In genomic region chr14:73651005-73651404, GRCh38 we compare ENCODE assay signal across 36 cellular contexts. TPM values are rescaled to one million over a fixed set of nuclear protein-coding genes. Genes with fewer than 3 reads are reported as not detected.
"Had no signal": no experiment of that assay in that cellular context is flagged by ENCODE, and none has a peak within 500 bp of the region (broad histone marks: within the 10 kb centered on the region; RNA-seq: fewer than 3 reads in every experiment).

No MANE protein-coding gene starts in this region.

- H3K4me1 ChIP-seq: neural progenitor cell, parathyroid adenoma, psoas muscle, thyroid gland, uterus had no signal

- H3K27me3 Mint-ChIP-seq: naive B cell; naive thymus-derived CD8-positive, alpha-beta T cell; natural killer cell treated with Interleukin-12 subunit alpha and Interleukin-12 subunit beta and Interleukin-15 and Interleukin-18, amount 100 ng/mL, for 72 hours; progenitor cell of endocrine pancreas; stimulated activated memory B cell treated with anti-CD40 and anti-IgM and Interleukin-4, amounts not matched to agents 10 μg/mL and 1 μg/mL and 100 μg/mL, for 72 hours; stimulated activated naive CD8-positive, alpha-beta T cell treated with anti-CD3 and anti-CD28 coated beads, Interleukin-15, Interleukin-2, amounts not matched to agents 100 ng/mL and 50 ng/mL, for 24 hours had no signal

- H3K36me3 ChIP-seq: neural progenitor cell, ovary, thyroid gland, uterus had no signal

- H3K4me3 ChIP-seq: neural progenitor cell, ovary, psoas muscle, skin epidermis, smooth muscle cell, spleen, stomach, thoracic aorta, thyroid gland, tibial nerve, upper lobe of left lung, uterus had no signal

- H3K9me3 Mint-ChIP-seq: naive B cell; naive thymus-derived CD8-positive, alpha-beta T cell; natural killer cell treated with Interleukin-12 subunit alpha and Interleukin-12 subunit beta and Interleukin-15 and Interleukin-18, amount 100 ng/mL, for 72 hours; nephron progenitor cell; neural progenitor cell; stimulated activated memory B cell treated with anti-CD40 and anti-IgM and Interleukin-4, amounts not matched to agents 10 μg/mL and 1 μg/mL and 100 μg/mL, for 72 hours; stimulated activated naive CD8-positive, alpha-beta T cell treated with anti-CD3 and anti-CD28 coated beads, Interleukin-15, Interleukin-2, amounts not matched to agents 100 ng/mL and 50 ng/mL, for 24 hours had no signal

- H3K9me3 ChIP-seq: ovary, psoas muscle, spleen, stomach, thoracic aorta, thyroid gland, tibial nerve, upper lobe of left lung, uterus had no signal

- H3K27ac ChIP-seq: neural progenitor cell, ovary, parathyroid adenoma, psoas muscle, skin epidermis, spleen, stomach, thoracic aorta, thyroid gland, tibial nerve, upper lobe of left lung, uterus had no signal

- H3K36me3 Mint-ChIP-seq: naive B cell; natural killer cell treated with Interleukin-12 subunit alpha and Interleukin-12 subunit beta and Interleukin-15 and Interleukin-18, amount 100 ng/mL, for 72 hours had no signal

- H3K27ac Mint-ChIP-seq: naive B cell; natural killer cell treated with Interleukin-12 subunit alpha and Interleukin-12 subunit beta and Interleukin-15 and Interleukin-18, amount 100 ng/mL, for 72 hours; nephron progenitor cell; neural progenitor cell; progenitor cell of endocrine pancreas; stimulated activated memory B cell treated with anti-CD40 and anti-IgM and Interleukin-4, amounts not matched to agents 10 μg/mL and 1 μg/mL and 100 μg/mL, for 72 hours; stimulated activated naive CD8-positive, alpha-beta T cell treated with anti-CD3 and anti-CD28 coated beads, Interleukin-15, Interleukin-2, amounts not matched to agents 100 ng/mL and 50 ng/mL, for 24 hours had no signal

- DNase-seq: naive B cell; naive thymus-derived CD8-positive, alpha-beta T cell; nephron progenitor cell; occipital lobe; ovary; posterior cingulate gyrus; psoas muscle; right cardiac atrium; spleen; stimulated activated CD4-positive, alpha-beta T cell treated with anti-CD3 and anti-CD28 coated beads, Interleukin-12 subunit alpha, Interleukin-12 subunit beta, amount 100 ng/mL, for 4 hours; stimulated activated CD4-positive, alpha-beta T cell treated with anti-CD3 and anti-CD28 coated beads, Interleukin-1b, Interleukin-23, amount 100 ng/mL, for 48 hours; stimulated activated CD4-positive, alpha-beta T cell treated with anti-CD3 and anti-CD28 coated beads, Interleukin-4, amount 100 ng/mL, for 1 hour; stimulated activated CD4-positive, alpha-beta T cell treated with anti-CD3 and anti-CD28 coated beads, Interleukin-4, amount 100 ng/mL, for 4 hours; stimulated activated CD8-positive, alpha-beta memory T cell treated with anti-CD3 and anti-CD28 coated beads, Interleukin-4, amount 100 ng/mL, for 48 hours; stimulated activated naive CD4-positive, alpha-beta T cell treated with Interleukin-2 at 50 U/mL for 16 hours; stomach; thyroid gland; trophoblast cell; upper lobe of left lung; uterus had no signal

- H3K4me1 Mint-ChIP-seq: naive B cell; nephron progenitor cell; stimulated activated memory B cell treated with anti-CD40 and anti-IgM and Interleukin-4, amounts not matched to agents 10 μg/mL and 1 μg/mL and 100 μg/mL, for 72 hours had no signal

- H3K4me3 Mint-ChIP-seq: naive B cell; naive thymus-derived CD8-positive, alpha-beta T cell; natural killer cell treated with Interleukin-12 subunit alpha and Interleukin-12 subunit beta and Interleukin-15 and Interleukin-18, amount 100 ng/mL, for 72 hours; nephron progenitor cell; neural progenitor cell; stimulated activated memory B cell treated with anti-CD40 and anti-IgM and Interleukin-4, amounts not matched to agents 10 μg/mL and 1 μg/mL and 100 μg/mL, for 72 hours; stimulated activated naive CD8-positive, alpha-beta T cell treated with anti-CD3 and anti-CD28 coated beads, Interleukin-15, Interleukin-2, amounts not matched to agents 100 ng/mL and 50 ng/mL, for 24 hours had no signal

- ATAC-seq: naive thymus-derived CD8-positive, alpha-beta T cell; natural killer cell treated with Interleukin-12 subunit alpha and Interleukin-12 subunit beta and Interleukin-15 and Interleukin-18, amount 100 ng/mL, for 72 hours; psoas muscle; right cardiac atrium; sciatic nerve; stimulated activated memory B cell treated with anti-CD40 and anti-IgM and Interleukin-4, amounts not matched to agents 10 μg/mL and 1 μg/mL and 100 μg/mL, for 72 hours had no signal

RNA-seq across cellular contexts. Expression of gene ACOT6, which starts 38.7 kb away (rescaled TPM):
- total RNA-seq: naive thymus-derived CD8-positive, alpha-beta T cell; natural killer cell treated with Interleukin-12 subunit alpha and Interleukin-12 subunit beta and Interleukin-15 and Interleukin-18, amount 100 ng/mL, for 72 hours; occipital lobe; osteoblast; ovary; progenitor cell of endocrine pancreas; psoas muscle; renal cortical epithelial cell; right cardiac atrium; sciatic nerve; smooth muscle cell; spleen; stomach; subcutaneous adipose tissue; temporal lobe; thoracic aorta; thyroid gland; upper lobe of left lung; ureter; uterus had no signal
